8 cellular contexts compared by ENCODE assay signal in genomic region chr12:124466200-124467128, GRCh38.
DNase-seq lines count a peak whose midpoint lies in the region; ATAC-seq and TF ChIP-seq lines count a peak whose summit lies in the region.

No MANE protein-coding gene starts in this region.

- intact Hi-C loops in CD14-positive monocyte (cut with micrococcal nuclease): loop anchor here in 1 of 2 donors (1.0 to 10.0 kb wide), 2 partner anchors 8 to 78 kb away; no protein-coding TSS in a partner anchor
- intact Hi-C loops in colonic mucosa (cut with DNase I): no loop called here
- intact Hi-C loops in spleen (cut with DNase I; ENCODE audit: low total_unique reads): no loop called here

- peaks cover 6% of the 10 kb centered on the region for H3K36me3 ChIP-seq in colonic mucosa
- peaks cover 0 to 72% (median 30%) of the 10 kb centered on the region in 6 donors for H3K36me3 ChIP-seq in spleen

- peak; percentile 96 for DNase-seq in CD14-positive monocyte (ENCODE audit: low spot score)
- DNase-seq in activated CD4-positive, CD25-positive, alpha-beta regulatory T cell (lab: John Stamatoyannopoulos, UW): peak; percentile 54 to 89 (median 76)
- peak; percentile 57 for DNase-seq in colonic mucosa
- peak; percentile 97 for DNase-seq in spleen
- DNase-seq in middle frontal gyrus (ENCODE audit: extremely low spot score, low spot score): no peak
- DNase-seq in NCI-H2171 treated with DMSO at 0.1 percent for 48 hours (lab: John Stamatoyannopoulos, UW): no peak

- H3K9me3 ChIP-seq in colonic mucosa (no peaks in the 10 kb centered on the region), spleen (peaks cover 0 to 15% (median 10%) of the 10 kb centered on the region in 8 donors)

- TF ChIP-seq CTCF in CD14-positive monocyte (IDR thresholded peaks at IDR 0.05): peak; percentile 61
- no peak for TF ChIP-seq CTCF in colonic mucosa (IDR thresholded peaks at IDR 0.05)
- peak; percentile 36 to 85 (median 74) for TF ChIP-seq CTCF in spleen (IDR thresholded peaks at IDR 0.05 in 8 of 11, conservative IDR thresholded peaks at IDR 0.05 in 3 of 11)

- no peak for TF ChIP-seq POLR2A in spleen (IDR thresholded peaks at IDR 0.05)

- H3K9me3 Mint-ChIP-seq in CD14-positive monocyte: peaks cover 15 to 25% (median 19%) of the 10 kb centered on the region in 7 donors

- peaks cover 70 to 75% of the 10 kb centered on the region in 2 donors for H3K36me3 Mint-ChIP-seq in CD14-positive monocyte

- 20 to 32% (median 27%) methylated on average over 25 to 31 of the region's 31 CpGs for WGBS in spleen, 5 donors

- H3K4me3 ChIP-seq in colonic mucosa (peak overlapping the region; percentile 13), spleen (peak overlapping the region in 6 of 8 donors; percentile 16 to 58 (median 25))

- peak overlapping the region; percentile 60 to 68 for H3K4me3 Mint-ChIP-seq in CD14-positive monocyte

- ATAC-seq in GM19397 (IDR thresholded peaks at IDR 0.05; ENCODE audit: unreplicated experiment) (peak; percentile 97), HG03558 (IDR thresholded peaks at IDR 0.05; ENCODE audit: extremely low read depth, unreplicated experiment) (peak; percentile 92)

- H3K4me1 ChIP-seq in colonic mucosa: no peaks in the 10 kb centered on the region
- peaks cover 13 to 44% (median 36%) of the 10 kb centered on the region in 6 donors for H3K4me1 ChIP-seq in spleen

- H3K27ac Mint-ChIP-seq in CD14-positive monocyte: peak overlapping the region; percentile 62 to 93 (median 87)

- H3K27ac ChIP-seq in colonic mucosa: peak overlapping the region; percentile 63
- H3K27ac ChIP-seq in spleen: peak overlapping the region; percentile 21 to 86 (median 70)

- peaks cover 37% of the 10 kb centered on the region for H3K4me1 Mint-ChIP-seq in CD14-positive monocyte

- H3K27me3 ChIP-seq in colonic mucosa (no peaks in the 10 kb centered on the region), spleen (replicated peaks in 1 of 7) (no peaks in the 10 kb centered on the region)

- H3K9ac ChIP-seq in colonic mucosa (ENCODE audit: low read depth in 2 of 2, low read length in 2 of 2): peak overlapping the region; percentile 27 to 32

- peaks cover 0 to 3% (median 0%) of the 10 kb centered on the region in 3 donors for H3K27me3 Mint-ChIP-seq in CD14-positive monocyte (ENCODE audit: low read depth in 3 of 3)

Comparison
In these comparisons a context has a peak if more than half of its experiments do, and no peak if none do; other contexts are left out.
1. DNase-seq: peak in CD14-positive monocyte (single experiment), activated CD4-positive, CD25-positive, alpha-beta regulatory T cell (4 of 4), colonic mucosa (single experiment) and spleen (single experiment); none in middle frontal gyrus (single experiment) and NCI-H2171 treated with DMSO at 0.1 percent for 48 hours (single experiment).